11 cellular contexts compared by ENCODE assay signal in genomic region chr19:55278391-55279135, GRCh38. TPM values are rescaled to one million over a fixed set of nuclear protein-coding genes. Genes with fewer than 3 reads are reported as not detected.
A peak's percentile ranks its signal among the peaks of the same experiment; 100 is the strongest.
DNase-seq lines count a peak whose midpoint lies in the region; ATAC-seq and TF ChIP-seq lines count a peak whose summit lies in the region.
"Had no signal": no experiment of that assay in that cellular context is flagged by ENCODE, and none has a peak within 500 bp of the region (broad histone marks: within the 10 kb centered on the region; RNA-seq: fewer than 3 reads in every experiment).

No MANE protein-coding gene starts in this region.

- H3K27ac ChIP-seq in CD4-positive, alpha-beta memory T cell (ENCODE audit: low read depth, low read length): peak overlapping the region; percentile 69
- H3K27ac ChIP-seq in Karpas-422 (ENCODE audit: low read length): peak overlapping the region; percentile 95
- peak overlapping the region; percentile 89 for H3K27ac ChIP-seq in naive thymus-derived CD4-positive, alpha-beta T cell (ENCODE audit: low read depth, low read length)

- POLR2A ChIA-PET in CD4-positive, alpha-beta memory T cell (lab: Charles Lee; ENCODE audit: partially characterized antibody): interaction anchor here (1.8 to 8.1 kb wide), 5 partner anchors 21 to 129 kb away, joined by 10 to 199 read pairs (median 14); partner anchors contain the start of genes KMT5C, PPP6R1, TMEM238 and UBE2S
- POLR2A ChIA-PET in MCF 10A (lab: Yijun Ruan, JAX): interaction anchor here (0.6 to 1.9 kb wide), 8 partner anchors 13 to 183 kb away, joined by 3 to 28 read pairs (median 4); partner anchors contain the start of genes DNAAF3, PPP1R12C and PPP6R1
- POLR2A ChIA-PET in naive thymus-derived CD4-positive, alpha-beta T cell (lab: Charles Lee): interaction anchor here (0.7 to 8.2 kb wide), 6 partner anchors 11 to 160 kb away, joined by 3 to 156 read pairs (median 4); partner anchors contain the start of genes KMT5C, PPP6R1 and TMEM86B

- H3K4me2 ChIP-seq in Karpas-422 (ENCODE audit: low read depth, low read length, poor library complexity, severe bottlenecking): peak overlapping the region; percentile 95

- peak overlapping the region; percentile 80 for H3K9ac ChIP-seq in Karpas-422 (ENCODE audit: low read length)

- H3K9me3 Mint-ChIP-seq in CD4-positive, alpha-beta memory T cell: no peaks in the 10 kb centered on the region
- no peaks in the 10 kb centered on the region for H3K9me3 Mint-ChIP-seq in MCF 10A (ENCODE audit: unreplicated experiment)
- H3K9me3 Mint-ChIP-seq in naive thymus-derived CD4-positive, alpha-beta T cell: peaks cover 0 to 1% (median 0%) of the 10 kb centered on the region in 11 donors

- intact Hi-C loops in CD4-positive, alpha-beta memory T cell (cut with micrococcal nuclease): no loop called here
- intact Hi-C loops in MCF 10A (cut with micrococcal nuclease): no loop called here
- intact Hi-C loops in naive thymus-derived CD4-positive, alpha-beta T cell (cut with micrococcal nuclease): no loop called here

- TF ChIP-seq CTCF in MCF 10A (IDR thresholded peaks at IDR 0.05; ENCODE audit: unreplicated experiment): no peak

- no peak for ATAC-seq in naive thymus-derived CD4-positive, alpha-beta T cell

- BruUV-seq in MCF 10A (replicated peaks; lab: Mats Ljungman, UMichigan): no TSS peak

- H3K27me3 ChIP-seq in CD4-positive, alpha-beta memory T cell (ENCODE audit: insufficient read depth, low read length): no peaks in the 10 kb centered on the region
- H3K27me3 ChIP-seq in Karpas-422 (ENCODE audit: low read length): no peaks in the 10 kb centered on the region
- no peaks in the 10 kb centered on the region for H3K27me3 ChIP-seq in naive thymus-derived CD4-positive, alpha-beta T cell (ENCODE audit: control insufficient read depth in 2 of 2, insufficient read depth in 2 of 2, low read length in 2 of 2)
- H3K27me3 ChIP-seq: Peyer's patch had no signal

- CTCF ChIA-PET in CD4-positive, alpha-beta memory T cell (lab: Charles Lee; ENCODE audit: partially characterized antibody): interaction anchor here (0.8 to 2.0 kb wide), 6 partner anchors 13 to 225 kb away, joined by 3 to 7 read pairs (median 4); no protein-coding TSS in a partner anchor
- CTCF ChIA-PET in MCF 10A (lab: Yijun Ruan, JAX): interaction anchor here (0.6 to 1.7 kb wide), 5 partner anchors 24 to 189 kb away, joined by 3 to 7 read pairs (median 4); no protein-coding TSS in a partner anchor
- CTCF ChIA-PET in naive thymus-derived CD4-positive, alpha-beta T cell (lab: Charles Lee): no interaction called here

- no peak overlapping the region for H2AFZ ChIP-seq in Karpas-422 (ENCODE audit: low read length)

- H3K36me3 Mint-ChIP-seq in CD4-positive, alpha-beta memory T cell: peaks cover 18 to 29% of the 10 kb centered on the region in 2 donors
- peaks cover 16% of the 10 kb centered on the region for H3K36me3 Mint-ChIP-seq in MCF 10A (ENCODE audit: insufficient read depth, unreplicated experiment)
- peaks cover 0 to 27% (median 10%) of the 10 kb centered on the region in 5 donors for H3K36me3 Mint-ChIP-seq in naive thymus-derived CD4-positive, alpha-beta T cell

- no peaks in the 10 kb centered on the region for H3K9me2 ChIP-seq in Karpas-422 (replicated peaks; ENCODE audit: insufficient read depth, low read length)

- no peaks in the 10 kb centered on the region for H3K9me3 ChIP-seq in CD4-positive, alpha-beta memory T cell (ENCODE audit: control insufficient read depth in 1 of 2, low read length in 2 of 2)
- no peaks in the 10 kb centered on the region for H3K9me3 ChIP-seq in Karpas-422 (ENCODE audit: low read length)
- no peaks in the 10 kb centered on the region for H3K9me3 ChIP-seq in naive thymus-derived CD4-positive, alpha-beta T cell (ENCODE audit: control insufficient read depth in 2 of 3, low read length in 3 of 3)
- H3K9me3 ChIP-seq: Peyer's patch had no signal

- peaks cover 38% of the 10 kb centered on the region for H3K4me1 ChIP-seq in CD4-positive, alpha-beta memory T cell (ENCODE audit: insufficient read depth, low read length)
- peaks cover 66% of the 10 kb centered on the region for H3K4me1 ChIP-seq in Karpas-422 (ENCODE audit: low read length)
- H3K4me1 ChIP-seq in naive thymus-derived CD4-positive, alpha-beta T cell (ENCODE audit: control insufficient read depth in 2 of 2, insufficient read depth in 2 of 2, low read length in 2 of 2): peaks cover 6 to 32% of the 10 kb centered on the region in 2 donors

- H3K4me3 ChIP-seq in CD4-positive, alpha-beta memory T cell (ENCODE audit: low read length in 2 of 2): no peak overlapping the region
- peak overlapping the region; percentile 72 for H3K4me3 ChIP-seq in Karpas-422 (ENCODE audit: low read length)
- H3K4me3 ChIP-seq in naive thymus-derived CD4-positive, alpha-beta T cell (ENCODE audit: low read length): no peak overlapping the region

- no peak for DNase-seq in CD4-positive, alpha-beta memory T cell
- DNase-seq in Karpas-422 (no peak), MCF 10A (ENCODE audit: unreplicated experiment) (no peak), RKO (ENCODE audit: low spot score) (no peak), NCI-H2029 treated with DMSO at 0.1 percent for 48 hours (lab: John Stamatoyannopoulos, UW) (no peak), NCI-H2196 (lab: John Stamatoyannopoulos, UW; ENCODE audit: unreplicated experiment) (no peak), NCI-H1048 (lab: John Stamatoyannopoulos, UW) (no peak)
- DNase-seq in naive thymus-derived CD4-positive, alpha-beta T cell: no peak
- DNase-seq: effector memory CD4-positive, alpha-beta T cell; MV-4-11; Peyer's patch had no signal

- H3K79me2 ChIP-seq in Karpas-422 (ENCODE audit: low read length): peaks cover 35% of the 10 kb centered on the region

- H3K4me3 Mint-ChIP-seq in CD4-positive, alpha-beta memory T cell: peak overlapping the region; percentile 30 to 98 (median 70)
- H3K4me3 Mint-ChIP-seq in MCF 10A (ENCODE audit: unreplicated experiment): peak overlapping the region; percentile 96
- peak overlapping the region; percentile 55 to 100 (median 96) for H3K4me3 Mint-ChIP-seq in naive thymus-derived CD4-positive, alpha-beta T cell

- no peaks in the 10 kb centered on the region for H3K27me3 Mint-ChIP-seq in CD4-positive, alpha-beta memory T cell
- peaks cover 6% of the 10 kb centered on the region for H3K27me3 Mint-ChIP-seq in MCF 10A (ENCODE audit: insufficient read depth, unreplicated experiment)
- peaks cover 0 to 8% (median 0%) of the 10 kb centered on the region in 5 donors for H3K27me3 Mint-ChIP-seq in naive thymus-derived CD4-positive, alpha-beta T cell

- peaks cover 4% of the 10 kb centered on the region for H3K36me3 ChIP-seq in CD4-positive, alpha-beta memory T cell (ENCODE audit: insufficient read depth, low read length)
- H3K36me3 ChIP-seq in Karpas-422 (ENCODE audit: insufficient read depth, low read length): peaks cover 13% of the 10 kb centered on the region; the same call in 1 of the 2 replicates
- peaks cover 0 to 39% (median 0%) of the 10 kb centered on the region in 3 experiments for H3K36me3 ChIP-seq in naive thymus-derived CD4-positive, alpha-beta T cell (ENCODE audit: control insufficient read depth in 2 of 3, insufficient read depth in 3 of 3, low read length in 3 of 3)

- peaks cover 23 to 51% (median 32%) of the 10 kb centered on the region in 4 donors for H3K4me1 Mint-ChIP-seq in CD4-positive, alpha-beta memory T cell
- H3K4me1 Mint-ChIP-seq in MCF 10A (ENCODE audit: insufficient read depth, unreplicated experiment): peaks cover 31% of the 10 kb centered on the region
- H3K4me1 Mint-ChIP-seq in naive thymus-derived CD4-positive, alpha-beta T cell: peaks cover 12 to 49% (median 37%) of the 10 kb centered on the region in 7 donors

- no peaks in the 10 kb centered on the region for H4K20me1 ChIP-seq in Karpas-422 (ENCODE audit: insufficient read depth, low read depth, low read length)

- H3K27ac Mint-ChIP-seq in CD4-positive, alpha-beta memory T cell: peak overlapping the region; percentile 67 to 100 (median 87)
- H3K27ac Mint-ChIP-seq in MCF 10A (ENCODE audit: low read depth, unreplicated experiment): peak overlapping the region; percentile 100
- H3K27ac Mint-ChIP-seq in naive thymus-derived CD4-positive, alpha-beta T cell: peak overlapping the region in 6 of 9 donors; percentile 65 to 100 (median 84)

RNA-seq across cellular contexts. Expression of gene HSPBP1, which starts 1.3 kb away (rescaled TPM):
- total RNA-seq in CD4-positive, alpha-beta memory T cell: 10 to 100 TPM; 17.9 to 18.5 TPM
- 10 to 100 TPM; 35.7 to 38.7 TPM for polyA plus RNA-seq in CD4-positive, alpha-beta memory T cell
- 35.0 and 62.5 TPM in 2 replicates for total RNA-seq in Karpas-422 (2014; rRNA removed; shearing (Covaris generic); ENCODE audit: low replicate concordance)
- total RNA-seq in MCF 10A (2022): 49.2 and 53.1 TPM in 2 replicates
- 10 to 100 TPM; 15.0 to 30.0 (median 16.0) TPM for total RNA-seq in naive thymus-derived CD4-positive, alpha-beta T cell
- polyA plus RNA-seq in naive thymus-derived CD4-positive, alpha-beta T cell: 10 to 100 TPM; 35.4 to 44.7 TPM

RNA-seq across cellular contexts. Expression of gene BRSK1, which starts 5.2 kb away (rescaled TPM):
- 1 to 10 TPM; 1.4 to 1.7 TPM for total RNA-seq in CD4-positive, alpha-beta memory T cell
- not detected for polyA plus RNA-seq in CD4-positive, alpha-beta memory T cell
- total RNA-seq in Karpas-422 (2014; rRNA removed; shearing (Covaris generic); ENCODE audit: low replicate concordance): 15.5 and 31.0 TPM in 2 replicates
- 3.8 and 5.1 TPM in 2 replicates for total RNA-seq in MCF 10A (2022)
- 1 to 10 TPM in 3 of 5 experiments, under 1 TPM in 2; 0.41 to 6.3 (median 3.4) TPM for total RNA-seq in naive thymus-derived CD4-positive, alpha-beta T cell
- polyA plus RNA-seq in naive thymus-derived CD4-positive, alpha-beta T cell: not detected

RNA-seq across cellular contexts. Expression of gene PPP6R1, which starts 19.7 kb away (rescaled TPM):
- 100 to 1,000 TPM; 161 to 162 TPM for total RNA-seq in CD4-positive, alpha-beta memory T cell
- 100 to 1,000 TPM in 1 of 2 donors, 10 to 100 TPM in 1; 22.9 to 107 TPM for polyA plus RNA-seq in CD4-positive, alpha-beta memory T cell
- total RNA-seq in Karpas-422 (2014; rRNA removed; shearing (Covaris generic); ENCODE audit: low replicate concordance): 134 and 231 TPM in 2 replicates
- 70.6 and 78.9 TPM in 2 replicates for total RNA-seq in MCF 10A (2022)
- total RNA-seq in naive thymus-derived CD4-positive, alpha-beta T cell: 100 to 1,000 TPM; 151 to 223 (median 168) TPM
- polyA plus RNA-seq in naive thymus-derived CD4-positive, alpha-beta T cell: 100 to 1,000 TPM in 1 of 2 donors, 10 to 100 TPM in 1; 39.3 to 103 TPM

RNA-seq across cellular contexts. Expression of gene TMEM150B, which starts 46.6 kb away (rescaled TPM):
- total RNA-seq in CD4-positive, alpha-beta memory T cell: 1 to 10 TPM in 1 of 2 experiments, under 1 TPM in 1; 0.87 to 1.3 TPM
- polyA plus RNA-seq in CD4-positive, alpha-beta memory T cell: not detected
- total RNA-seq in Karpas-422 (2014; rRNA removed; shearing (Covaris generic); ENCODE audit: low replicate concordance): 0.61 TPM in 1 of 2 replicates, not detected in the other
- not detected in 2 replicates for total RNA-seq in MCF 10A (2022)
- 10 to 100 TPM in 1 of 5 experiments, under 1 TPM in 3, not detected in 1; 0.44 to 10.3 (median 0.71) TPM for total RNA-seq in naive thymus-derived CD4-positive, alpha-beta T cell
- not detected for polyA plus RNA-seq in naive thymus-derived CD4-positive, alpha-beta T cell

RNA-seq across cellular contexts. Expression of gene TMEM86B, which starts 50.0 kb away (rescaled TPM):
- 10 to 100 TPM; 19.7 to 22.1 TPM for total RNA-seq in CD4-positive, alpha-beta memory T cell
- 1 to 10 TPM in 1 of 2 donors, not detected in 1; 3.5 TPM for polyA plus RNA-seq in CD4-positive, alpha-beta memory T cell
- 7.8 and 9.5 TPM in 2 replicates for total RNA-seq in Karpas-422 (2014; rRNA removed; shearing (Covaris generic); ENCODE audit: low replicate concordance)
- 4.2 and 4.7 TPM in 2 replicates for total RNA-seq in MCF 10A (2022)
- total RNA-seq in naive thymus-derived CD4-positive, alpha-beta T cell: 10 to 100 TPM; 10.4 to 24.1 (median 10.7) TPM
- 1 to 10 TPM; 1.2 to 3.3 TPM for polyA plus RNA-seq in naive thymus-derived CD4-positive, alpha-beta T cell
